11 cellular contexts compared by ENCODE assay signal in the genomic region with DNA sequence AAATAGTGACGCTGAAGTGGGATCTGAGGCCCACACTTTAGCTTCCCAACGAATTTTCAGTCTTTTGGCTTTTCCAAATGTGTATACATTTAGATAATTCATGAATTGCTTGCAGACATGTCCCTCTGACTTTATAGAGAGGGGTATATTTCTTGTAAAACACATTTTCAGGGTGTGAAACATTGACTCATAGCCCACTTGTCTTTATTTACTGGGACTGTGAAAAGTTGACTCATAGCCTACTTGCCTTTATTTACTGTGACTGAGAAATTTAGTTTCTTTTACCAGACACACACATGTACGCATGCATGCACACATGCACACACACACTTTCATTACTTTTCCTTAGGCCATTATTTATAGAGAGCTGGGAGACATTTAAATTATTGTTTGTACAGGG.
DNase-seq lines count a peak whose midpoint lies in the region; ATAC-seq and TF ChIP-seq lines count a peak whose summit lies in the region.
"Had no signal": no experiment of that assay in that cellular context is flagged by ENCODE, and none has a peak within 500 bp of the region (broad histone marks: within the 10 kb centered on the region; RNA-seq: fewer than 3 reads in every experiment).

No MANE protein-coding gene starts in this region.

- no peaks in the 10 kb centered on the region for H3K79me2 ChIP-seq in PC-9 (ENCODE audit: low read depth)

- no peaks in the 10 kb centered on the region for H3K9me3 ChIP-seq in PC-9 (ENCODE audit: insufficient read depth, low read depth)
- H3K9me3 ChIP-seq: uterus had no signal

- ATAC-seq in activated T-cell treated with anti-CD3 and anti-CD28 coated beads, Interleukin-2, amount 50 U/mL, for 4 hours: peak; percentile 83 to 93
- ATAC-seq in HG02852 (IDR thresholded peaks at IDR 0.05; ENCODE audit: unreplicated experiment): peak; percentile 90
- peak; percentile 97 for ATAC-seq in stimulated activated naive CD8-positive, alpha-beta T cell treated with anti-CD3 and anti-CD28 coated beads, Interleukin-15, amount 100 ng/mL, for 72 hours

- H3K36me3 ChIP-seq in PC-9 (ENCODE audit: low read depth): no peaks in the 10 kb centered on the region
- H3K36me3 ChIP-seq: uterus had no signal

- H3K4me1 ChIP-seq in PC-9 (replicated peaks; ENCODE audit: insufficient read depth): peaks cover 28% of the 10 kb centered on the region
- H3K4me1 ChIP-seq: uterus had no signal

- no peaks in the 10 kb centered on the region for H3K9me3 Mint-ChIP-seq in activated T-cell treated with anti-CD3 and anti-CD28 coated beads, Interleukin-2, amount 50 U/mL, for 4 hours
- no peaks in the 10 kb centered on the region for H3K9me3 Mint-ChIP-seq in stimulated activated naive CD8-positive, alpha-beta T cell treated with anti-CD3 and anti-CD28 coated beads, Interleukin-15, amount 100 ng/mL, for 72 hours

- intact Hi-C loops in PC-9 (cut with micrococcal nuclease; ENCODE audit: unreplicated experiment): no loop called here

- H3K4me2 ChIP-seq in PC-9: peak overlapping the region; percentile 28

- no peaks in the 10 kb centered on the region for H3K27me3 ChIP-seq in PC-9 (ENCODE audit: insufficient read depth, low read depth)
- H3K27me3 ChIP-seq: uterus had no signal

- H3K4me3 ChIP-seq in PC-9: no peak overlapping the region
- H3K4me3 ChIP-seq: lung, uterus had no signal

- no TSS peak for BruUV-seq in PC-9 (replicated peaks; lab: Mats Ljungman, UMichigan)

- no peak overlapping the region for H3K4me3 Mint-ChIP-seq in activated T-cell treated with anti-CD3 and anti-CD28 coated beads, Interleukin-2, amount 50 U/mL, for 4 hours
- no peak overlapping the region for H3K4me3 Mint-ChIP-seq in stimulated activated naive CD8-positive, alpha-beta T cell treated with anti-CD3 and anti-CD28 coated beads, Interleukin-15, amount 100 ng/mL, for 72 hours

- H3K9me2 ChIP-seq in PC-9 (ENCODE audit: insufficient read depth): no peaks in the 10 kb centered on the region

- peaks cover 7% of the 10 kb centered on the region; the same call in 1 of the 2 replicates for H3F3A ChIP-seq in PC-9 (ENCODE audit: insufficient read depth, low read depth)

- CTCF ChIA-PET in PC-9 (lab: Charles Lee): no interaction called here

- peak overlapping the region in 1 of 2 donors; percentile 12 for H3K27ac Mint-ChIP-seq in stimulated activated naive CD8-positive, alpha-beta T cell treated with anti-CD3 and anti-CD28 coated beads, Interleukin-15, amount 100 ng/mL, for 72 hours

- no peaks in the 10 kb centered on the region for H4K20me1 ChIP-seq in PC-9 (ENCODE audit: insufficient read depth)

- H3K27me3 Mint-ChIP-seq in activated T-cell treated with anti-CD3 and anti-CD28 coated beads, Interleukin-2, amount 50 U/mL, for 4 hours (ENCODE audit: low read depth): no peaks in the 10 kb centered on the region
- H3K27me3 Mint-ChIP-seq in stimulated activated naive CD8-positive, alpha-beta T cell treated with anti-CD3 and anti-CD28 coated beads, Interleukin-15, amount 100 ng/mL, for 72 hours: no peaks in the 10 kb centered on the region

- no peak for TF ChIP-seq CTCF in PC-9 (conservative IDR thresholded peaks at IDR 0.05)

- peaks cover 13% of the 10 kb centered on the region for H3K36me3 Mint-ChIP-seq in activated T-cell treated with anti-CD3 and anti-CD28 coated beads, Interleukin-2, amount 50 U/mL, for 4 hours (ENCODE audit: insufficient read depth)

- POLR2A ChIA-PET in PC-9 (lab: Charles Lee; ENCODE audit: unreplicated experiment): interaction anchor here (0.7 kb wide), 1 partner anchor 178 kb away, joined by 11 read pairs; no protein-coding TSS in a partner anchor

- no peak for DNase-seq in activated T-cell treated with anti-CD3 and anti-CD28 coated beads, Interleukin-2, amount 50 U/mL, for 4 hours
- no peak for DNase-seq in activated T-cell treated with anti-CD3 and anti-CD28 coated beads for 4 hours
- no peak for DNase-seq in PC-9
- DNase-seq in stimulated activated naive CD8-positive, alpha-beta T cell treated with anti-CD3 and anti-CD28 coated beads, Interleukin-15, amount 100 ng/mL, for 72 hours: no peak
- no peak for DNase-seq in SKM-1 (lab: John Stamatoyannopoulos, UW; ENCODE audit: unreplicated experiment)
- DNase-seq in NCI-H345 (lab: John Stamatoyannopoulos, UW): no peak
- DNase-seq in anterior cingulate cortex (lab: John Stamatoyannopoulos, UW): no peak
- DNase-seq: KBM-7, uterus had no signal

- H3K4me1 Mint-ChIP-seq in activated T-cell treated with anti-CD3 and anti-CD28 coated beads, Interleukin-2, amount 50 U/mL, for 4 hours (ENCODE audit: low read depth): peaks cover 17% of the 10 kb centered on the region
- peaks cover 43% of the 10 kb centered on the region for H3K4me1 Mint-ChIP-seq in stimulated activated naive CD8-positive, alpha-beta T cell treated with anti-CD3 and anti-CD28 coated beads, Interleukin-15, amount 100 ng/mL, for 72 hours

- H3K27ac ChIP-seq in PC-9: peak overlapping the region; percentile 54
- H3K27ac ChIP-seq: uterus had no signal

- no peak overlapping the region for H2AFZ ChIP-seq in PC-9
